20 cellular contexts compared by ENCODE assay signal in genomic region chr6:150996968-150997367, GRCh38.
"Had no signal": no experiment of that assay in that cellular context is flagged by ENCODE, and none has a peak within 500 bp of the region (broad histone marks: within the 10 kb centered on the region; RNA-seq: fewer than 3 reads in every experiment).

No MANE protein-coding gene starts in this region.

- ATAC-seq: heart left ventricle; left lung; natural killer cell treated with Interleukin-12 subunit alpha and Interleukin-12 subunit beta and Interleukin-15 and Interleukin-18, amount 100 ng/mL, for 72 hours; psoas muscle had no signal

- H3K9ac ChIP-seq: parathyroid adenoma had no signal

- H3K27ac ChIP-seq: coronary artery, heart left ventricle, left lung, lower lobe of right lung, parathyroid adenoma, psoas muscle, sigmoid colon, skin epidermis, thyroid gland, upper lobe of left lung, uterus had no signal

- H3K9me3 Mint-ChIP-seq: memory B cell; natural killer cell treated with Interleukin-12 subunit alpha and Interleukin-12 subunit beta and Interleukin-15 and Interleukin-18, amount 100 ng/mL, for 72 hours had no signal

- H3K4me1 ChIP-seq: lower lobe of right lung, parathyroid adenoma, psoas muscle, thyroid gland, uterus had no signal

- H3K9me3 ChIP-seq: heart left ventricle, left lung, lower lobe of right lung, psoas muscle, sigmoid colon, thyroid gland, upper lobe of left lung, uterus had no signal

- DNase-seq: effector CD4-positive, alpha-beta T cell; heart left ventricle; hypothalamus; left lung; lower lobe of right lung; midbrain; occipital lobe; psoas muscle; retina; sigmoid colon; stimulated activated CD4-positive, alpha-beta T cell treated with anti-CD3 and anti-CD28 coated beads, Interleukin-2, amount 100 ng/mL, for 24 hours; stimulated activated naive CD4-positive, alpha-beta T cell treated with Interleukin-2 at 50 U/mL for 16 hours; thyroid gland; upper lobe of left lung; uterus had no signal

- H3K27me3 Mint-ChIP-seq: memory B cell; natural killer cell treated with Interleukin-12 subunit alpha and Interleukin-12 subunit beta and Interleukin-15 and Interleukin-18, amount 100 ng/mL, for 72 hours had no signal

- H3K4me1 Mint-ChIP-seq: memory B cell had no signal

- H3K36me3 ChIP-seq: heart left ventricle, left lung, lower lobe of right lung, sigmoid colon, thyroid gland, upper lobe of left lung, uterus had no signal

- H3K4me3 ChIP-seq: coronary artery, heart left ventricle, left lung, lower lobe of right lung, psoas muscle, sigmoid colon, skin epidermis, thyroid gland, upper lobe of left lung, uterus had no signal

- H3K79me2 ChIP-seq: parathyroid adenoma had no signal

- H3K27ac Mint-ChIP-seq: memory B cell had no signal

- H3K27me3 ChIP-seq: heart left ventricle, left lung, sigmoid colon, thyroid gland, upper lobe of left lung, uterus had no signal

- H3K4me3 Mint-ChIP-seq: memory B cell; natural killer cell treated with Interleukin-12 subunit alpha and Interleukin-12 subunit beta and Interleukin-15 and Interleukin-18, amount 100 ng/mL, for 72 hours had no signal

- H2AFZ ChIP-seq: parathyroid adenoma had no signal
